Comparison of ENCODE assay signal across 30 cellular contexts in genomic region chr1:33358771-33359503, GRCh38. TPM values are rescaled to one million over a fixed set of nuclear protein-coding genes. Genes with fewer than 3 reads are reported as not detected.
DNase-seq lines count a peak whose midpoint lies in the region; ATAC-seq, FAIRE-seq and TF ChIP-seq lines count a peak whose summit lies in the region.
"Had no signal": no experiment of that assay in that cellular context is flagged by ENCODE, and none has a peak within 500 bp of the region (broad histone marks: within the 10 kb centered on the region; RNA-seq: fewer than 3 reads in every experiment).

No MANE protein-coding gene starts in this region.

- POLR2A ChIA-PET in Caco-2 (lab: Charles Lee) = no interaction called here

- H3K27ac Mint-ChIP-seq in Caco-2 (ENCODE audit: unreplicated experiment) = no peak overlapping the region
- H3K27ac Mint-ChIP-seq: activated CD8-positive, alpha-beta T cell treated with anti-CD3 and anti-CD28 coated beads for 36 hours; CD4-positive, alpha-beta memory T cell; stimulated activated naive CD8-positive, alpha-beta T cell treated with anti-CD3 and anti-CD28 coated beads, Interleukin-15, Interleukin-2, amounts not matched to agents 100 ng/mL and 50 ng/mL, for 24 hours had no signal

- ATAC-seq in Right ventricle myocardium inferior (no peak), left lung (peak; percentile 54)
- ATAC-seq: A549; activated CD8-positive, alpha-beta T cell treated with anti-CD3 and anti-CD28 coated beads for 36 hours; esophagus mucosa; heart right ventricle had no signal

- TF ChIP-seq CTCF in left ventricle myocardium inferior (IDR thresholded peaks at IDR 0.05; ENCODE audit: borderline replicate concordance) = no peak
- no peak for TF ChIP-seq CTCF in bronchial epithelial cell (IDR thresholded peaks at IDR 0.05; ENCODE audit: insufficient read depth, low read length, severe bottlenecking)
- no peak for TF ChIP-seq CTCF in left lung (IDR thresholded peaks at IDR 0.05)
- TF ChIP-seq CTCF in Caco-2 (IDR thresholded peaks at IDR 0.05; ENCODE audit: insufficient read depth in 1 of 2, low read depth in 1 of 2, low read length in 1 of 2, severe bottlenecking in 1 of 2, unreplicated experiment in 1 of 2) = no peak

- H3K27ac ChIP-seq in left ventricle myocardium inferior (replicated peaks) = no peak overlapping the region
- H3K27ac ChIP-seq in left lung = no peak overlapping the region
- H3K27ac ChIP-seq: A549, tibial artery had no signal

- H3K36me3 Mint-ChIP-seq in Caco-2 (ENCODE audit: insufficient read depth, unreplicated experiment) = no peaks in the 10 kb centered on the region
- H3K36me3 Mint-ChIP-seq: CD4-positive, alpha-beta memory T cell had no signal

- H3K4me3 Mint-ChIP-seq in Caco-2 (ENCODE audit: unreplicated experiment) = no peak overlapping the region
- H3K4me3 Mint-ChIP-seq: activated CD8-positive, alpha-beta T cell treated with anti-CD3 and anti-CD28 coated beads for 36 hours; CD4-positive, alpha-beta memory T cell; stimulated activated naive CD8-positive, alpha-beta T cell treated with anti-CD3 and anti-CD28 coated beads, Interleukin-15, Interleukin-2, amounts not matched to agents 100 ng/mL and 50 ng/mL, for 24 hours had no signal

- H3K4me3 ChIP-seq in left ventricle myocardium inferior (no peak overlapping the region), bronchial epithelial cell (ENCODE audit: low read depth, low read length) (no peak overlapping the region), left lung (no peak overlapping the region), Caco-2 (ENCODE audit: low read depth, low read length) (no peak overlapping the region)
- H3K4me3 ChIP-seq: A549, heart right ventricle, tibial artery had no signal

- peaks cover 68% of the 10 kb centered on the region for H3K4me1 ChIP-seq in left ventricle myocardium inferior
- peaks cover 0 to 24% of the 10 kb centered on the region in 2 donors for H3K4me1 ChIP-seq in left lung
- H3K4me1 ChIP-seq in Caco-2 = no peaks in the 10 kb centered on the region; the same call in 1 of the 2 replicates
- H3K4me1 ChIP-seq: A549 had no signal

- intact Hi-C loops in Right ventricle myocardium inferior (cut with DNase I) (no loop called here), left ventricle myocardium inferior (cut with micrococcal nuclease) (no loop called here), left lung (cut with DNase I) (no loop called here), Caco-2 (cut with micrococcal nuclease; ENCODE audit: unreplicated experiment) (no loop called here)

- BruUV-seq in Caco-2 (replicated peaks; lab: Mats Ljungman, UMichigan) = no TSS peak

- no peaks in the 10 kb centered on the region for H3K27me3 ChIP-seq in left ventricle myocardium inferior (ENCODE audit: low read depth)
- no peaks in the 10 kb centered on the region for H3K27me3 ChIP-seq in bronchial epithelial cell (ENCODE audit: control insufficient read depth, insufficient read depth, low read length)
- no peaks in the 10 kb centered on the region for H3K27me3 ChIP-seq in left lung
- H3K27me3 ChIP-seq in Caco-2 (replicated peaks; ENCODE audit: control insufficient read depth, insufficient read depth, low read length) = no peaks in the 10 kb centered on the region
- H3K27me3 ChIP-seq: heart right ventricle, tibial artery had no signal

- no peak for FAIRE-seq in bronchial epithelial cell (lab: Jason Lieb, UNC)
- no peak for FAIRE-seq in RCC 7860 (lab: Jason Lieb, UNC)
- FAIRE-seq: A549, colon, H54 had no signal

- peak; percentile 22 for DNase-seq in Right ventricle myocardium inferior (ENCODE audit: missing footprints)
- no peak for DNase-seq in left ventricle myocardium inferior
- peak; percentile 64 for DNase-seq in bronchial epithelial cell (ENCODE audit: low read depth)
- DNase-seq in left lung = no peak
- no peak for DNase-seq in RCC 7860 (ENCODE audit: low spot score)
- DNase-seq in mesenteric fat pad (ENCODE audit: low spot score) = no peak
- DNase-seq in Caco-2 = no peak
- no peak for DNase-seq in DMS79 treated with DMSO at 0.1 percent for 48 hours (lab: John Stamatoyannopoulos, UW)
- DNase-seq: activated CD8-positive, alpha-beta T cell treated with anti-CD3 and anti-CD28 coated beads for 36 hours; CD4-positive, alpha-beta memory T cell; DMS153; effector memory CD4-positive, alpha-beta T cell; foreskin melanocyte; GDM1; heart right ventricle; IMR-90; mesenchymal stem cell; NCI-H1048; NCI-H187 treated with DMSO at 0.1 percent for 48 hours; NCI-H526; occipital lobe; T-helper 1 cell; tibial artery had no signal

- no peaks in the 10 kb centered on the region for H3K27me3 Mint-ChIP-seq in Caco-2 (ENCODE audit: insufficient read depth, unreplicated experiment)
- H3K27me3 Mint-ChIP-seq: activated CD8-positive, alpha-beta T cell treated with anti-CD3 and anti-CD28 coated beads for 36 hours; stimulated activated naive CD8-positive, alpha-beta T cell treated with anti-CD3 and anti-CD28 coated beads, Interleukin-15, Interleukin-2, amounts not matched to agents 100 ng/mL and 50 ng/mL, for 24 hours had no signal

- CTCF ChIA-PET in Caco-2 (lab: Charles Lee) = interaction anchor here (2.0 kb wide), 1 partner anchor 63 kb away, joined by 5 read pairs; no protein-coding TSS in a partner anchor

- H3K36me3 ChIP-seq in left ventricle myocardium inferior (no peaks in the 10 kb centered on the region), bronchial epithelial cell (ENCODE audit: control insufficient read depth, insufficient read depth, low read length) (peaks cover 3% of the 10 kb centered on the region), left lung (peaks cover 0 to 11% of the 10 kb centered on the region in 2 donors), Caco-2 (ENCODE audit: control insufficient read depth, insufficient read depth, low read length) (no peaks in the 10 kb centered on the region)

- H3K9me3 Mint-ChIP-seq in Caco-2 (ENCODE audit: unreplicated experiment) = no peaks in the 10 kb centered on the region
- H3K9me3 Mint-ChIP-seq: activated CD8-positive, alpha-beta T cell treated with anti-CD3 and anti-CD28 coated beads for 36 hours; CD4-positive, alpha-beta memory T cell; stimulated activated naive CD8-positive, alpha-beta T cell treated with anti-CD3 and anti-CD28 coated beads, Interleukin-15, Interleukin-2, amounts not matched to agents 100 ng/mL and 50 ng/mL, for 24 hours had no signal

- H3K9me3 ChIP-seq in left ventricle myocardium inferior (replicated peaks) (no peaks in the 10 kb centered on the region), left lung (no peaks in the 10 kb centered on the region), Caco-2 (no peaks in the 10 kb centered on the region)
- H3K9me3 ChIP-seq: A549, heart right ventricle, tibial artery had no signal

- H3K4me1 Mint-ChIP-seq in Caco-2 (ENCODE audit: low read depth, unreplicated experiment) = no peaks in the 10 kb centered on the region

RNA-seq across cellular contexts. Expression of gene A3GALT2, which starts 38.0 kb away (rescaled TPM):
- total RNA-seq in Right ventricle myocardium inferior (not detected), left ventricle myocardium inferior (not detected), bronchial epithelial cell (not detected in 2 replicates), left lung (not detected), mesenteric fat pad (not detected), Caco-2 (2022) (not detected in 2 replicates)
- total RNA-seq: activated CD8-positive, alpha-beta T cell treated with anti-CD3 and anti-CD28 coated beads for 36 hours; CD4-positive, alpha-beta memory T cell; esophagus mucosa; IMR-90; occipital lobe; RPMI7951; skeletal muscle tissue had no signal

Comparison
In these comparisons a context has a peak if more than half of its experiments do, and no peak if none do; other contexts are left out.
1. DNase-seq: peak in Right ventricle myocardium inferior (single experiment) and bronchial epithelial cell (single experiment); none in left ventricle myocardium inferior (single experiment), left lung (0 of 2), RCC 7860 (single experiment), mesenteric fat pad (single experiment), Caco-2 (0 of 2) and DMS79 treated with DMSO at 0.1 percent for 48 hours (single experiment).